9 cellular contexts compared by ENCODE assay signal in genomic region chr2:33272001-33272400, GRCh38.
A peak's percentile ranks its signal among the peaks of the same experiment; 100 is the strongest.
DNase-seq lines count a peak whose midpoint lies in the region; ATAC-seq and TF ChIP-seq lines count a peak whose summit lies in the region.
"Had no signal": no experiment of that assay in that cellular context is flagged by ENCODE, and none has a peak within 500 bp of the region (broad histone marks: within the 10 kb centered on the region; RNA-seq: fewer than 3 reads in every experiment).

No MANE protein-coding gene starts in this region.

- H4K20me1 ChIP-seq in DND-41 (ENCODE audit: insufficient read depth, low read length), result no peaks in the 10 kb centered on the region

- no peak overlapping the region for H3K4me2 ChIP-seq in DND-41 (ENCODE audit: insufficient read depth, low read length)

- peak; percentile 8 for DNase-seq in DND-41
- DNase-seq in amniotic epithelial cell (ENCODE audit: low read depth), result peak; percentile 22
- DNase-seq in effector CD8-positive, alpha-beta T cell (lab: John Stamatoyannopoulos, UW), result no peak
- DNase-seq in activated CD8-positive, alpha-beta memory T cell treated with anti-CD3 and anti-CD28 coated beads for 24 hours, result no peak
- DNase-seq in NCI-H2029 (lab: John Stamatoyannopoulos, UW), result no peak
- DNase-seq in right atrium auricular region (ENCODE audit: low spot score), result no peak
- DNase-seq: amygdala had no signal

- TF ChIP-seq CTCF in DND-41 (IDR thresholded peaks at IDR 0.05; ENCODE audit: borderline replicate concordance, extremely low read depth, low read length, poor library complexity, severe bottlenecking) (no peak), right atrium auricular region (IDR thresholded peaks at IDR 0.05) (no peak)

- H3K27ac ChIP-seq in DND-41 (ENCODE audit: low read length), result no peak overlapping the region
- H3K27ac ChIP-seq in right atrium auricular region, result no peak overlapping the region

- no peak overlapping the region for H3K9ac ChIP-seq in DND-41 (ENCODE audit: low read depth, low read length)

- H3K9me3 ChIP-seq in DND-41 (ENCODE audit: insufficient read depth, low read length, severe bottlenecking) (peaks cover 1% of the 10 kb centered on the region), right atrium auricular region (no peaks in the 10 kb centered on the region)

- no peaks in the 10 kb centered on the region for H3K79me2 ChIP-seq in DND-41 (ENCODE audit: insufficient read depth, low read length)

- peak; percentile 89 for ATAC-seq in DND-41 (ENCODE audit: insufficient read depth, low read depth)
- peak; percentile 87 for ATAC-seq in GM19397 (IDR thresholded peaks at IDR 0.05; ENCODE audit: unreplicated experiment)
- ATAC-seq in HG03103 (IDR thresholded peaks at IDR 0.05; ENCODE audit: low read depth, unreplicated experiment), result peak; percentile 96

- H3K4me3 ChIP-seq in DND-41 (ENCODE audit: low read depth in 1 of 2, low read length in 2 of 2) (no peak overlapping the region), right atrium auricular region (no peak overlapping the region)

- no peak overlapping the region for H2AFZ ChIP-seq in DND-41 (ENCODE audit: low read depth, low read length)

- H3K36me3 ChIP-seq in DND-41 (ENCODE audit: insufficient read depth, low read length) (peaks cover 3% of the 10 kb centered on the region; the same call in 1 of the 2 replicates), right atrium auricular region (peaks cover 47% of the 10 kb centered on the region)

- H3K27me3 ChIP-seq in DND-41 (ENCODE audit: insufficient read depth, low read length, poor library complexity) (no peaks in the 10 kb centered on the region), right atrium auricular region (no peaks in the 10 kb centered on the region)

- peaks cover 18% of the 10 kb centered on the region for H3K4me1 ChIP-seq in DND-41 (ENCODE audit: insufficient read depth, low read length)
- H3K4me1 ChIP-seq in right atrium auricular region, result peaks cover 0 to 11% of the 10 kb centered on the region in 2 donors

Comparison
In these comparisons a context has a peak if more than half of its experiments do, and no peak if none do; other contexts are left out.
1. DNase-seq: peak in DND-41 (single experiment) and amniotic epithelial cell (single experiment); none in effector CD8-positive, alpha-beta T cell (single experiment), activated CD8-positive, alpha-beta memory T cell treated with anti-CD3 and anti-CD28 coated beads for 24 hours (single experiment), NCI-H2029 (single experiment) and right atrium auricular region (single experiment).
2. Peak in every context shown above with its lines, with median percentiles within 50 percentile points of each other: ATAC-seq.